ENCODE assay signal across 27 cellular contexts in the genomic region with DNA sequence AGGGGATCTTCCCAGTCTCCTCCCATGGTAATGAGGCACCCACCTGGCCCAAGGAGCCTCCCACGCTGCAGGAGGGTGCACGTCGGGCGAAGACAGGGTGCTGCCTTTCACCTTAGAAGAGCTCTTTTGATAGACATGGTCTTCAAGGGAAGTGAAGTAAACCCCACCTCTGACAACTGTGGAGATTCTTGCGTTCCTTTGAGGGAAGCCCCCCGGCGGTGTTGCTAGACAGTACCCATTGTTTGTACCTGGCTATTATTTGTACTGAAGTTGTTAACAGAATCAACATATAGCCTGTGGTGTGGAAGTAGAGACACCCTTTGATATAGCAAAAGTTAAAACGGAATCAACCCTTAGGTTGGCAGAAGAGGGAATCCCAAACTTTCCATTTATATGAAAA.
"Had no signal": no experiment of that assay in that cellular context is flagged by ENCODE, and none has a peak within 500 bp of the region (broad histone marks: within the 10 kb centered on the region; RNA-seq: fewer than 3 reads in every experiment).

No MANE protein-coding gene starts in this region.

- H3K79me2 ChIP-seq: hepatocyte had no signal

- H3K9me3 ChIP-seq: esophagus muscularis mucosa, gastroesophageal sphincter, heart left ventricle, ovary, psoas muscle, sigmoid colon, testis, tibial artery had no signal

- FAIRE-seq: colon, endothelial cell of umbilical vein, kidney had no signal

- H3K36me3 ChIP-seq: esophagus muscularis mucosa, gastroesophageal sphincter, heart left ventricle, neural progenitor cell, ovary, sigmoid colon, tibial artery had no signal

- H3K4me3 ChIP-seq: esophagus muscularis mucosa, gastroesophageal sphincter, heart left ventricle, hepatocyte, neural progenitor cell, ovary, psoas muscle, sigmoid colon, testis, tibial artery had no signal

- H3K4me2 ChIP-seq: hepatocyte, neural progenitor cell had no signal

- DNase-seq: effector CD8-positive, alpha-beta T cell; foreskin keratinocyte; heart left ventricle; kidney; mesenchymal stem cell; midbrain; naive thymus-derived CD4-positive, alpha-beta T cell; nucleus accumbens; ovary; posterior cingulate gyrus; psoas muscle; right cardiac atrium; sigmoid colon; stimulated activated CD4-positive, alpha-beta T cell treated with anti-CD3 and anti-CD28 coated beads, Interleukin-2, amount 100 ng/mL, for 24 hours; stimulated activated CD4-positive, alpha-beta T cell treated with anti-CD3 and anti-CD28 coated beads, Interleukin-4, amount 100 ng/mL, for 4 hours; stimulated activated naive CD8-positive, alpha-beta T cell treated with anti-CD3 and anti-CD28 coated beads, Interleukin-15, Interleukin-2, amounts not matched to agents 100 U/mL and 50 U/mL, for 24 hours; substantia nigra; tibial artery had no signal

- H3K27me3 ChIP-seq: foreskin keratinocyte, ovary, testis had no signal

- H3K9ac ChIP-seq: neural progenitor cell had no signal

- H3K27ac ChIP-seq: esophagus muscularis mucosa, foreskin keratinocyte, gastroesophageal sphincter, heart left ventricle, hepatocyte, neural progenitor cell, ovary, psoas muscle, sigmoid colon, testis, tibial artery had no signal

- H3K4me1 ChIP-seq: foreskin keratinocyte, neural progenitor cell, psoas muscle, testis had no signal

- H2AFZ ChIP-seq: hepatocyte, neural progenitor cell had no signal

- ATAC-seq: foreskin keratinocyte; gastroesophageal sphincter; heart left ventricle; left lobe of liver; naive thymus-derived CD4-positive, alpha-beta T cell; psoas muscle; right cardiac atrium; stimulated activated memory B cell treated with anti-CD40 and anti-IgM and Interleukin-4, amounts not matched to agents 10 μg/mL and 1 μg/mL and 100 μg/mL, for 72 hours; stimulated activated naive CD8-positive, alpha-beta T cell treated with anti-CD3 and anti-CD28 coated beads, Interleukin-15, Interleukin-2, amounts not matched to agents 100 U/mL and 50 U/mL, for 24 hours had no signal
